Comparison of ENCODE assay signal across 22 cellular contexts in the genomic region with DNA sequence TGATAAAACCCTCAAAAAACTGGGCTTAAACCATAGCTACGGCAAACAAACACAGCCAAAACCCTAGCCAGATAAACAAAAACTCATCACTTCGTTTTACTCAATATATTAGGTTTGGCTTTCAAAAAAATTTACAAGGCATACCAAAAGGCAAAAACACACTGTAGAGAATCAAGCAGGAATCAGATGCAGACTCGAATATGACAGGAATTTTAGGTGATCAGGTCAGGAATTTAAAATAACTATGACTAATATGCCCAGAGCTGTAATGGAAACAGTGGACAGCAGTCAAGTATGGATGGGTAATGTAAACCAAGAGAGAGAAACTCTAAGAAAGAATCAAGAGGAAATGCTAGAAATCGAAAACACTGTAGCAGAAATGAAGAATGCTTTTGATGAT. TPM values are rescaled to one million over a fixed set of nuclear protein-coding genes. Genes with fewer than 3 reads are reported as not detected.
DNase-seq lines count a peak whose midpoint lies in the region; ATAC-seq, FAIRE-seq and TF ChIP-seq lines count a peak whose summit lies in the region.
"Had no signal": no experiment of that assay in that cellular context is flagged by ENCODE, and none has a peak within 500 bp of the region (broad histone marks: within the 10 kb centered on the region; RNA-seq: fewer than 3 reads in every experiment).

No MANE protein-coding gene starts in this region.

- H3K36me3 ChIP-seq in HEK293 (ENCODE audit: control insufficient read depth in 2 of 2, insufficient read depth in 1 of 2, low read length in 2 of 2) (peaks cover 0 to 4% of the 10 kb centered on the region in 2 experiments; a peak in 1 of 3 replicates), heart left ventricle (no peaks in the 10 kb centered on the region), suprapubic skin (no peaks in the 10 kb centered on the region)

- FAIRE-seq in RCC 7860 (lab: Jason Lieb, UNC) = peak; percentile 80
- FAIRE-seq: GM12891, GM18507 had no signal

- no peak for TF ChIP-seq EP300 in suprapubic skin (IDR thresholded peaks at IDR 0.05)

- no peak for TF ChIP-seq CTCF in HEK293 (tag by site-specific recombination; IDR thresholded peaks at IDR 0.05)
- no peak for TF ChIP-seq CTCF in fibroblast of pulmonary artery (IDR thresholded peaks at IDR 0.05; ENCODE audit: low read length, missing control alignments)
- no peak for TF ChIP-seq CTCF in heart left ventricle (IDR thresholded peaks at IDR 0.05)
- no peak for TF ChIP-seq CTCF in suprapubic skin (IDR thresholded peaks at IDR 0.05)

- H3K9me3 ChIP-seq in HEK293 (ENCODE audit: control insufficient read depth, insufficient read depth, low read depth, low read length) = no peaks in the 10 kb centered on the region
- H3K9me3 ChIP-seq in heart left ventricle = peaks cover 0 to 15% (median 0%) of the 10 kb centered on the region in 12 donors
- H3K9me3 ChIP-seq in suprapubic skin = peaks cover 6% of the 10 kb centered on the region

- H3K27ac ChIP-seq in HEK293 (ENCODE audit: extremely low read depth, low read depth, low read length) (no peak overlapping the region), heart left ventricle (no peak overlapping the region), suprapubic skin (no peak overlapping the region)
- H3K27ac ChIP-seq: BLaER1 treated with 17β-estradiol and CSF1 and Interleukin-3, amounts not matched to agents 10 nM and 100 nM; HL-60 had no signal

- 75 to 78% (median 78%) methylated on average over 4 of the region's 4 CpGs for WGBS in heart left ventricle, 4 donors
- WGBS in suprapubic skin = 86% methylated on average over 4 of the region's 4 CpGs

- intact Hi-C loops in heart left ventricle (cut with DNase I) = no loop called here

- CTCF ChIA-PET in HEK293 (lab: Yijun Ruan, JAX) = interaction anchor here (0.7 kb wide), 1 partner anchor 665 kb away, joined by 3 read pairs; no protein-coding TSS in a partner anchor

- TF ChIP-seq POLR2A in heart left ventricle (IDR thresholded peaks at IDR 0.05) (no peak), suprapubic skin (IDR thresholded peaks at IDR 0.05) (no peak)

- H3K27me3 ChIP-seq in heart left ventricle (peaks cover 0 to 4% (median 0%) of the 10 kb centered on the region in 9 donors), suprapubic skin (no peaks in the 10 kb centered on the region)
- H3K27me3 ChIP-seq: BLaER1 treated with 17β-estradiol and CSF1 and Interleukin-3, amounts not matched to agents 10 nM and 100 nM had no signal

- no peak for ATAC-seq in heart left ventricle
- ATAC-seq: Panc1, SK-N-SH treated with all-trans-retinoic acid at 6 μM for 48 hours had no signal

- no peak overlapping the region for H3K4me3 ChIP-seq in HEK293 (ENCODE audit: low read depth, low read length)
- H3K4me3 ChIP-seq in fibroblast of pulmonary artery (replicated peaks; ENCODE audit: low read depth, low read length) = no peak overlapping the region
- no peak overlapping the region for H3K4me3 ChIP-seq in heart left ventricle
- H3K4me3 ChIP-seq in suprapubic skin = no peak overlapping the region
- H3K4me3 ChIP-seq: BLaER1 treated with 17β-estradiol and CSF1 and Interleukin-3, amounts not matched to agents 10 nM and 100 nM had no signal

- POLR2A ChIA-PET in HEK293 (lab: Yijun Ruan, JAX) = no interaction called here

- H3K4me1 ChIP-seq in HEK293 (ENCODE audit: control insufficient read depth, insufficient read depth, low read length) (no peaks in the 10 kb centered on the region), heart left ventricle (peaks cover 0 to 4% (median 0%) of the 10 kb centered on the region in 12 donors), suprapubic skin (no peaks in the 10 kb centered on the region)

- DNase-seq in A172 (ENCODE audit: low spot score) (peak; percentile 49), RCC 7860 (ENCODE audit: low spot score) (peak; percentile 75), fibroblast of pulmonary artery (ENCODE audit: low read depth) (peak; percentile 18), NCI-H1436 (lab: John Stamatoyannopoulos, UW) (no peak), globus pallidus (ENCODE audit: low spot score) (no peak), heart left ventricle (no peak), suprapubic skin (ENCODE audit: low spot score in 2 of 2) (no peak)
- DNase-seq: 8988T, DMS79 treated with DMSO at 0.1 percent for 48 hours, GF-D8, KBM-7, NCI-H1048, NCI-H1694, NCI-H524, SHP77 treated with DMSO at 0.1 percent for 48 hours had no signal

TF ChIP-seq in HEK293, 187 proteins besides CTCF, POLR2A, EP300 and RAD21:
- peak; percentile 84 for TF ChIP-seq SETDB1 (IDR thresholded peaks at IDR 0.05; ENCODE audit: insufficient read length, low read length)
- TF ChIP-seq ZNF48 (tag by site-specific recombination; IDR thresholded peaks at IDR 0.05) = no peak

RNA-seq across cellular contexts. Expression of gene DOCK2, which starts 26.5 kb away (rescaled TPM):
- 63.1 and 68.9 TPM in 2 replicates for total RNA-seq in A172 (2014; rRNA removed; shearing (Covaris generic))
- total RNA-seq in heart left ventricle = 10 to 100 TPM in 2 of 9 donors, 1 to 10 TPM in 7; 1.6 to 59.5 (median 4.6) TPM
- 1 to 10 TPM in 1 of 2 donors, under 1 TPM in 1; 0.80 to 1.4 TPM for polyA plus RNA-seq in heart left ventricle
- 10 to 100 TPM in 1 of 4 donors, 1 to 10 TPM in 3; 2.3 to 11.2 (median 3.2) TPM for total RNA-seq in suprapubic skin

RNA-seq across cellular contexts. Expression of gene SPDL1, which starts 27.0 kb away (rescaled TPM):
- 269 and 385 TPM in 2 replicates for total RNA-seq in A172 (2014; rRNA removed; shearing (Covaris generic))
- total RNA-seq in heart left ventricle = 1 to 10 TPM; 3.3 to 7.0 (median 5.0) TPM
- polyA plus RNA-seq in heart left ventricle = 1 to 10 TPM; 2.2 to 6.7 TPM
- total RNA-seq in suprapubic skin = 1 to 10 TPM; 6.4 to 9.4 (median 7.3) TPM

Comparison
In these comparisons a context has a peak if more than half of its experiments do, and no peak if none do; other contexts are left out.
1. DNase-seq: peak in A172 (single experiment), RCC 7860 (single experiment) and fibroblast of pulmonary artery (single experiment); none in NCI-H1436 (single experiment), globus pallidus (single experiment), heart left ventricle (0 of 5) and suprapubic skin (0 of 2).
2. RNA of gene SPDL1, which starts 27.0 kb away (total RNA-seq): 269 to 385 TPM in A172; 6.4 to 9.4 TPM in suprapubic skin and 3.3 to 7.0 TPM in heart left ventricle; every median in the first group is over 10 times any median in the second.